Comparison of ENCODE assay signal across 8 cellular contexts in the genomic region with DNA sequence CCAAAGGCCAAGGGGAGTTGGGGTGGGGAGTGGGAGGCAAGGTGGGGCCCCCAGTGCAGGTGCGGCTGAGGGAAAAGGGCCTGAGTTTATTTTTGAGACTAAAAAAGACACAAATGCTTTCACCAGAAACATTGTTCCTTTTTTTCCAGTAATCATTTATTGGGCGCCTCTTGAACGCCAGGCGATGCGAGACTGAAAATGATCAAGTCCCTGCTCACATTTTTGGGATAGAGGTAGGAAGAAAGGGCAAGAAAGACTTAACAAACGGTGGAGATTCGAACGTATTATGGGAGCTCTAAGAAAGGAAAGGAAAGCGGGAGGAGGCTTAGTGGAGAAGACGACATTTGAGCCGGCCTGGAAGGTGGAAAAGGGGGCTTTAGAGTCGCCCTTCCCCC. TPM values are rescaled to one million over a fixed set of nuclear protein-coding genes. Genes with fewer than 3 reads are reported as not detected.
DNase-seq lines count a peak whose midpoint lies in the region; ATAC-seq and TF ChIP-seq lines count a peak whose summit lies in the region.

No MANE protein-coding gene starts in this region.

- TF ChIP-seq CTCF in MCF 10A (IDR thresholded peaks at IDR 0.05; ENCODE audit: unreplicated experiment) = no peak

- H3K27ac Mint-ChIP-seq in stimulated activated naive CD8-positive, alpha-beta T cell treated with anti-CD3 and anti-CD28 coated beads, Interleukin-15, Interleukin-2, amounts not matched to agents 100 ng/mL and 50 ng/mL, for 24 hours = peak overlapping the region; percentile 94
- peak overlapping the region; percentile 91 for H3K27ac Mint-ChIP-seq in MCF 10A (ENCODE audit: low read depth, unreplicated experiment)

- H3K4me1 Mint-ChIP-seq in stimulated activated naive CD8-positive, alpha-beta T cell treated with anti-CD3 and anti-CD28 coated beads, Interleukin-15, Interleukin-2, amounts not matched to agents 100 ng/mL and 50 ng/mL, for 24 hours (ENCODE audit: low read depth) = peaks cover 36% of the 10 kb centered on the region
- H3K4me1 Mint-ChIP-seq in MCF 10A (ENCODE audit: insufficient read depth, unreplicated experiment) = peaks cover 5% of the 10 kb centered on the region

- no peaks in the 10 kb centered on the region for H3K9me3 ChIP-seq in mononuclear cell (ENCODE audit: low read depth, low read length)

- H3K27me3 Mint-ChIP-seq in stimulated activated naive CD8-positive, alpha-beta T cell treated with anti-CD3 and anti-CD28 coated beads, Interleukin-15, Interleukin-2, amounts not matched to agents 100 ng/mL and 50 ng/mL, for 24 hours = peaks cover 3% of the 10 kb centered on the region
- H3K27me3 Mint-ChIP-seq in MCF 10A (ENCODE audit: insufficient read depth, unreplicated experiment) = no peaks in the 10 kb centered on the region

- no peak for ATAC-seq in stimulated activated naive CD8-positive, alpha-beta T cell treated with anti-CD3 and anti-CD28 coated beads, Interleukin-15, Interleukin-2, amounts not matched to agents 100 U/mL and 50 U/mL, for 24 hours
- ATAC-seq in HG03432 (IDR thresholded peaks at IDR 0.05; ENCODE audit: unreplicated experiment) (no peak), HG03159 (IDR thresholded peaks at IDR 0.05; ENCODE audit: unreplicated experiment) (no peak)

- peak overlapping the region; percentile 99 for H3K4me3 Mint-ChIP-seq in stimulated activated naive CD8-positive, alpha-beta T cell treated with anti-CD3 and anti-CD28 coated beads, Interleukin-15, Interleukin-2, amounts not matched to agents 100 ng/mL and 50 ng/mL, for 24 hours
- peak overlapping the region; percentile 97 for H3K4me3 Mint-ChIP-seq in MCF 10A (ENCODE audit: unreplicated experiment)

- peaks cover 2% of the 10 kb centered on the region for H3K27me3 ChIP-seq in mononuclear cell (ENCODE audit: insufficient read depth, low read length)

- H3K36me3 Mint-ChIP-seq in stimulated activated naive CD8-positive, alpha-beta T cell treated with anti-CD3 and anti-CD28 coated beads, Interleukin-15, Interleukin-2, amounts not matched to agents 100 ng/mL and 50 ng/mL, for 24 hours (ENCODE audit: low read depth) = peaks cover 33% of the 10 kb centered on the region
- H3K36me3 Mint-ChIP-seq in MCF 10A (ENCODE audit: insufficient read depth, unreplicated experiment) = peaks cover 31% of the 10 kb centered on the region

- DNase-seq in stimulated activated naive CD8-positive, alpha-beta T cell treated with anti-CD3 and anti-CD28 coated beads, Interleukin-15, Interleukin-2, amounts not matched to agents 100 U/mL and 50 U/mL, for 24 hours = no peak
- DNase-seq in MCF 10A (ENCODE audit: unreplicated experiment) (no peak), AG08396 (ENCODE audit: low spot score) (no peak), DMS114 treated with DMSO at 0.1 percent for 48 hours (lab: John Stamatoyannopoulos, UW; ENCODE audit: unreplicated experiment) (no peak)

- CTCF ChIA-PET in MCF 10A (lab: Yijun Ruan, JAX) = interaction anchor here (0.6 to 6.1 kb wide), 3 partner anchors 17 to 53 kb away, joined by 3 to 75 read pairs (median 4); no protein-coding TSS in a partner anchor

- POLR2A ChIA-PET in MCF 10A (lab: Yijun Ruan, JAX) = interaction anchor here (0.6 to 6.5 kb wide), 21 partner anchors 10 to 1991 kb away, joined by 3 to 69 read pairs (median 4); partner anchors contain the start of genes BANF1, CCDC85B, CFL1 and EIF1AD

- BruUV-seq in MCF 10A (replicated peaks; lab: Mats Ljungman, UMichigan) = TSS peak; percentile 96

- no peaks in the 10 kb centered on the region for H3K9me3 Mint-ChIP-seq in stimulated activated naive CD8-positive, alpha-beta T cell treated with anti-CD3 and anti-CD28 coated beads, Interleukin-15, Interleukin-2, amounts not matched to agents 100 ng/mL and 50 ng/mL, for 24 hours
- H3K9me3 Mint-ChIP-seq in MCF 10A (ENCODE audit: unreplicated experiment) = no peaks in the 10 kb centered on the region

- peak overlapping the region; percentile 84 for H3K4me3 ChIP-seq in mononuclear cell (ENCODE audit: low read length)

- intact Hi-C loops in MCF 10A (cut with micrococcal nuclease) = loop anchor here (10.0 kb wide), 1 partner anchor 47 kb away; the partner anchor contains the start of genes BANF1 and EIF1AD

- H3K4me1 ChIP-seq in mononuclear cell (ENCODE audit: insufficient read depth, low read length) = peaks cover 23% of the 10 kb centered on the region

RNA-seq across cellular contexts. Expression of gene SF3B2, which starts 0.8 kb away (rescaled TPM):
- total RNA-seq in MCF 10A (2022) (241 and 317 TPM in 2 replicates), mononuclear cell (135 TPM)

RNA-seq across cellular contexts. Expression of gene GAL3ST3, which starts 2.4 kb away (rescaled TPM):
- total RNA-seq in MCF 10A (2022) (not detected in 2 replicates), mononuclear cell (not detected)

RNA-seq across cellular contexts. Expression of gene PACS1, which starts 18.7 kb away (rescaled TPM):
- 32.2 and 33.5 TPM in 2 replicates for total RNA-seq in MCF 10A (2022)
- total RNA-seq in mononuclear cell = 66.7 TPM

RNA-seq across cellular contexts. Expression of gene CATSPER1, which starts 25.1 kb away (rescaled TPM):
- total RNA-seq in MCF 10A (2022) (0.61 and 0.79 TPM in 2 replicates), mononuclear cell (1.0 TPM)

RNA-seq across cellular contexts. Expression of gene CST6, which starts 39.6 kb away (rescaled TPM):
- total RNA-seq in MCF 10A (2022) (not detected in 2 replicates), mononuclear cell (not detected)
